In the genomic region with DNA sequence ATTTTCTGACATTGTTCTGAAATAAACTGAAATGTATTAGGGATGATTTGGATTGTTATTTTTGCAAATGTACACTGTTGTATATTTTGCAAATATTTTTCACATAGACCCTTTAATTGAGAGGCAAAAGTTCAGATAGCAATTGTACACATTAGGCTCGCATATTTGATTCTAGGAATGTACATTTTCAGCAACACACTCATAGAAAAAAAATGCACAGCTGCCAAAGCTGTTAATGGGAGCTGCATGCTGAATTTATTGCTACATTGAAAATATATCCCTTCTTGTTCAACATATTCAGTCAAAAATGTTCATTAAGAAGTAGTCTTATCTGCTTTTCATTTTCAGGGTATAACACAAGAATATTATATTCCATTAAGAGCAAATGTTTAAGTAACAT, we compare ENCODE assay signal across 12 cellular contexts.
"Had no signal": no experiment of that assay in that cellular context is flagged by ENCODE, and none has a peak within 500 bp of the region (broad histone marks: within the 10 kb centered on the region; RNA-seq: fewer than 3 reads in every experiment).

No MANE protein-coding gene starts in this region.

- ATAC-seq: esophagus mucosa; stimulated activated naive B cell treated with anti-CD40 and anti-IgM and Interleukin-4, amounts not matched to agents 10 μg/mL and 1 μg/mL and 100 μg/mL, for 72 hours had no signal

- H3K27me3 Mint-ChIP-seq: activated CD4-positive, alpha-beta T cell treated with anti-CD3 and anti-CD28 coated beads, Interleukin-2, amount 10 ng/mL, durations not matched to agents 24 days and 14 days; activated naive CD8-positive, alpha-beta T cell treated with anti-CD3 and anti-CD28 coated beads for 36 hours; stimulated activated naive B cell treated with anti-CD40 and anti-IgM and Interleukin-4, amounts not matched to agents 10 μg/mL and 1 μg/mL and 100 μg/mL, for 72 hours had no signal

- H3K36me3 Mint-ChIP-seq: activated naive CD8-positive, alpha-beta T cell treated with anti-CD3 and anti-CD28 coated beads for 36 hours; stimulated activated naive B cell treated with anti-CD40 and anti-IgM and Interleukin-4, amounts not matched to agents 10 μg/mL and 1 μg/mL and 100 μg/mL, for 72 hours had no signal

- H3K27ac Mint-ChIP-seq: activated CD4-positive, alpha-beta T cell treated with anti-CD3 and anti-CD28 coated beads, Interleukin-2, amount 10 ng/mL, durations not matched to agents 24 days and 14 days; activated naive CD8-positive, alpha-beta T cell treated with anti-CD3 and anti-CD28 coated beads for 36 hours; activated T-helper 1 cell treated with anti-CD3 and anti-CD28 coated beads, Interleukin-12 subunit alpha, Interleukin-12 subunit beta, Interleukin-2, Interleukin-4 antibody, amounts not matched to agents 30 ng/mL and 10 ng/mL and 1 ng/mL, durations not matched to agents 14 hours and 24 hours and 36 hours; stimulated activated naive B cell treated with anti-CD40 and anti-IgM and Interleukin-4, amounts not matched to agents 10 μg/mL and 1 μg/mL and 100 μg/mL, for 72 hours; T-helper 2 cell treated with Interferon-gamma antibody and Interleukin-4, amounts not matched to agents 5 μg/mL and 100 μg/mL, for 36 hours had no signal

- H3K27ac ChIP-seq: cardiac muscle cell, thyroid gland had no signal

- H3K4me3 ChIP-seq: cardiac muscle cell, thyroid gland had no signal

- H3K9me3 ChIP-seq: thyroid gland had no signal

- DNase-seq: activated CD4-positive, alpha-beta T cell treated with anti-CD3 and anti-CD28 coated beads, Interleukin-2, amount 10 ng/mL, durations not matched to agents 24 days and 14 days; activated CD4-positive, CD25-positive, alpha-beta regulatory T cell; activated naive CD8-positive, alpha-beta T cell treated with anti-CD3 and anti-CD28 coated beads for 36 hours; mesendoderm; stimulated activated CD4-positive, alpha-beta T cell treated with anti-CD3 and anti-CD28 coated beads, Interleukin-15, amount 100 ng/mL, for 24 hours; stimulated activated CD4-positive, alpha-beta T cell treated with anti-CD3 and anti-CD28 coated beads, Interleukin-4, amount 100 ng/mL, for 1 hour; stimulated activated naive B cell treated with anti-CD40 and anti-IgM and Interleukin-4, amounts not matched to agents 10 μg/mL and 1 μg/mL and 100 μg/mL, for 72 hours; thyroid gland had no signal

- H3K4me1 ChIP-seq: thyroid gland had no signal

- H3K4me3 Mint-ChIP-seq: activated CD4-positive, alpha-beta T cell treated with anti-CD3 and anti-CD28 coated beads, Interleukin-2, amount 10 ng/mL, durations not matched to agents 24 days and 14 days; activated naive CD8-positive, alpha-beta T cell treated with anti-CD3 and anti-CD28 coated beads for 36 hours; activated T-helper 1 cell treated with anti-CD3 and anti-CD28 coated beads, Interleukin-12 subunit alpha, Interleukin-12 subunit beta, Interleukin-2, Interleukin-4 antibody, amounts not matched to agents 30 ng/mL and 10 ng/mL and 1 ng/mL, durations not matched to agents 14 hours and 24 hours and 36 hours; stimulated activated naive B cell treated with anti-CD40 and anti-IgM and Interleukin-4, amounts not matched to agents 10 μg/mL and 1 μg/mL and 100 μg/mL, for 72 hours; T-helper 2 cell treated with Interferon-gamma antibody and Interleukin-4, amounts not matched to agents 5 μg/mL and 100 μg/mL, for 36 hours had no signal

- H3K36me3 ChIP-seq: cardiac muscle cell, thyroid gland had no signal

- H3K9me3 Mint-ChIP-seq: activated CD4-positive, alpha-beta T cell treated with anti-CD3 and anti-CD28 coated beads, Interleukin-2, amount 10 ng/mL, durations not matched to agents 24 days and 14 days; activated naive CD8-positive, alpha-beta T cell treated with anti-CD3 and anti-CD28 coated beads for 36 hours; activated T-helper 1 cell treated with anti-CD3 and anti-CD28 coated beads, Interleukin-12 subunit alpha, Interleukin-12 subunit beta, Interleukin-2, Interleukin-4 antibody, amounts not matched to agents 30 ng/mL and 10 ng/mL and 1 ng/mL, durations not matched to agents 14 hours and 24 hours and 36 hours; stimulated activated naive B cell treated with anti-CD40 and anti-IgM and Interleukin-4, amounts not matched to agents 10 μg/mL and 1 μg/mL and 100 μg/mL, for 72 hours; T-helper 2 cell treated with Interferon-gamma antibody and Interleukin-4, amounts not matched to agents 5 μg/mL and 100 μg/mL, for 36 hours had no signal

- H3K27me3 ChIP-seq: cardiac muscle cell, thyroid gland had no signal

- H3K4me1 Mint-ChIP-seq: activated CD4-positive, alpha-beta T cell treated with anti-CD3 and anti-CD28 coated beads, Interleukin-2, amount 10 ng/mL, durations not matched to agents 24 days and 14 days; activated naive CD8-positive, alpha-beta T cell treated with anti-CD3 and anti-CD28 coated beads for 36 hours; stimulated activated naive B cell treated with anti-CD40 and anti-IgM and Interleukin-4, amounts not matched to agents 10 μg/mL and 1 μg/mL and 100 μg/mL, for 72 hours had no signal
